ENCODE assay signal across 35 cellular contexts in genomic region chr17:45793999-45794540, GRCh38. TPM values are rescaled to one million over a fixed set of nuclear protein-coding genes. Genes with fewer than 3 reads are reported as not detected.
"Had no signal": no experiment of that assay in that cellular context is flagged by ENCODE, and none has a peak within 500 bp of the region (broad histone marks: within the 10 kb centered on the region; RNA-seq: fewer than 3 reads in every experiment).

No MANE protein-coding gene starts in this region.

- ATAC-seq: activated CD4-positive, alpha-beta T cell treated with anti-CD3 and anti-CD28 coated beads for 36 hours; activated CD8-positive, alpha-beta memory T cell treated with anti-CD3 and anti-CD28 coated beads, Interleukin-2, amount 10 ng/mL, durations not matched to agents 7 days and 5 days; activated CD8-positive, alpha-beta T cell treated with anti-CD3 and anti-CD28 coated beads, Interleukin-2, amount 10 ng/mL, durations not matched to agents 7 days and 5 days; activated naive CD8-positive, alpha-beta T cell treated with anti-CD3 and anti-CD28 coated beads, Interleukin-2, amount 50 U/mL, for 24 hours; foreskin keratinocyte; gastrocnemius medialis had no signal

- H3K27ac ChIP-seq: adrenal gland, ascending aorta, breast epithelium, cardiac muscle cell, coronary artery, esophagus muscularis mucosa, foreskin keratinocyte, gastrocnemius medialis, heart left ventricle had no signal

- H3K36me3 ChIP-seq: adrenal gland, ascending aorta, breast epithelium, cardiac muscle cell, esophagus muscularis mucosa, gastrocnemius medialis, heart left ventricle had no signal

- DNase-seq: activated CD4-positive, alpha-beta memory T cell treated with anti-CD3 and anti-CD28 coated beads for 36 hours; activated CD4-positive, alpha-beta T cell treated with anti-CD3 and anti-CD28 coated beads for 36 hours; activated CD4-positive, alpha-beta T cell treated with anti-CD3 and anti-CD28 coated beads, Interleukin-2, amount 10 ng/mL, durations not matched to agents 24 days and 14 days; activated CD4-positive, CD25-positive, alpha-beta regulatory T cell; activated CD4-positive, CD25-positive, alpha-beta regulatory T cell treated with anti-CD3 and anti-CD28 coated beads, Interleukin-2, amount 50 U/mL, for 72 hours; activated CD8-positive, alpha-beta memory T cell treated with anti-CD3 and anti-CD28 coated beads, Interleukin-2, amount 10 ng/mL, durations not matched to agents 7 days and 5 days; activated CD8-positive, alpha-beta memory T cell treated with anti-CD3 and anti-CD28 coated beads, Interleukin-2, amount 50 U/mL, for 4 hours; activated CD8-positive, alpha-beta T cell treated with anti-CD3 and anti-CD28 coated beads, Interleukin-2, amount 10 ng/mL, durations not matched to agents 7 days and 5 days; activated effector memory CD4-positive, alpha-beta T cell treated with anti-CD3 and anti-CD28 coated beads, Interleukin-2, amount 50 U/mL, for 16 hours; activated naive CD4-positive, alpha-beta T cell treated with anti-CD3 and anti-CD28 coated beads for 36 hours; activated naive CD8-positive, alpha-beta T cell treated with anti-CD3 and anti-CD28 coated beads for 36 hours; activated naive CD8-positive, alpha-beta T cell treated with anti-CD3 and anti-CD28 coated beads, Interleukin-2, amount 50 U/mL, for 24 hours; activated T-cell treated with anti-CD3 and anti-CD28 coated beads, Interleukin-2, amount 50 U/mL, for 1 hour; activated T-cell treated with anti-CD3 and anti-CD28 coated beads, Interleukin-2, amount 50 U/mL, for 48 hours; adrenal gland; central memory CD4-positive, alpha-beta T cell; cerebellar nuclear complex; effector memory CD4-positive, alpha-beta T cell; foreskin keratinocyte; gastrocnemius medialis; glutamatergic neuron; heart left ventricle; T-helper 2 cell had no signal

- H3K4me3 ChIP-seq: adrenal gland, ascending aorta, breast epithelium, cardiac muscle cell, coronary artery, dorsolateral prefrontal cortex, esophagus muscularis mucosa, gastrocnemius medialis, heart left ventricle had no signal

- H3K27me3 ChIP-seq: ascending aorta, breast epithelium had no signal

- H3K9me3 ChIP-seq: adrenal gland, ascending aorta, breast epithelium, esophagus muscularis mucosa, gastrocnemius medialis, heart left ventricle had no signal

- H3K4me1 ChIP-seq: adrenal gland, ascending aorta, foreskin keratinocyte, gastrocnemius medialis, heart left ventricle had no signal

RNA-seq across cellular contexts. Expression of gene CRHR1, which starts 9.9 kb away (rescaled TPM):
- total RNA-seq: activated CD4-positive, alpha-beta memory T cell treated with anti-CD3 and anti-CD28 coated beads for 36 hours; activated CD4-positive, alpha-beta T cell treated with anti-CD3 and anti-CD28 coated beads for 36 hours; activated CD4-positive, alpha-beta T cell treated with anti-CD3 and anti-CD28 coated beads, Interleukin-2, amount 10 ng/mL, durations not matched to agents 24 days and 14 days; activated CD8-positive, alpha-beta memory T cell treated with anti-CD3 and anti-CD28 coated beads for 36 hours; activated CD8-positive, alpha-beta memory T cell treated with anti-CD3 and anti-CD28 coated beads, Interleukin-2, amount 10 ng/mL, durations not matched to agents 7 days and 5 days; activated CD8-positive, alpha-beta T cell treated with anti-CD3 and anti-CD28 coated beads, Interleukin-2, amount 10 ng/mL, durations not matched to agents 7 days and 5 days; activated naive CD4-positive, alpha-beta T cell treated with anti-CD3 and anti-CD28 coated beads for 36 hours; activated naive CD8-positive, alpha-beta T cell treated with anti-CD3 and anti-CD28 coated beads for 36 hours; activated T-helper 1 cell treated with anti-CD3 and anti-CD28 coated beads, Interleukin-12 subunit alpha, Interleukin-12 subunit beta, Interleukin-2, Interleukin-4 antibody, amounts not matched to agents 30 ng/mL and 10 ng/mL and 1 ng/mL, durations not matched to agents 14 hours and 24 hours and 36 hours; activated T-helper 2 cell treated with anti-CD3 and anti-CD28 coated beads, Interferon-gamma antibody, Interleukin-2, Interleukin-4, amounts not matched to agents 10 μg/mL and 5 μg/mL and 100 μg/mL, durations not matched to agents 14 hours and 24 hours and 36 hours; ascending aorta; epithelial cell of proximal tubule; foreskin keratinocyte; gastrocnemius medialis; T-helper 1 cell treated with Interleukin-12 subunit alpha and Interleukin-12 subunit beta and Interleukin-4 antibody, amounts not matched to agents 30 ng/mL and 1 ng/mL, for 36 hours had no signal
- polyA plus RNA-seq: adrenal gland, cardiac muscle cell, foreskin keratinocyte, heart left ventricle had no signal

RNA-seq across cellular contexts. Expression of gene SPPL2C, which starts 50.6 kb away (rescaled TPM):
- total RNA-seq: activated CD4-positive, alpha-beta memory T cell treated with anti-CD3 and anti-CD28 coated beads for 36 hours; activated CD4-positive, alpha-beta T cell treated with anti-CD3 and anti-CD28 coated beads for 36 hours; activated CD4-positive, alpha-beta T cell treated with anti-CD3 and anti-CD28 coated beads, Interleukin-2, amount 10 ng/mL, durations not matched to agents 24 days and 14 days; activated CD8-positive, alpha-beta memory T cell treated with anti-CD3 and anti-CD28 coated beads for 36 hours; activated CD8-positive, alpha-beta memory T cell treated with anti-CD3 and anti-CD28 coated beads, Interleukin-2, amount 10 ng/mL, durations not matched to agents 7 days and 5 days; activated CD8-positive, alpha-beta T cell treated with anti-CD3 and anti-CD28 coated beads, Interleukin-2, amount 10 ng/mL, durations not matched to agents 7 days and 5 days; activated naive CD4-positive, alpha-beta T cell treated with anti-CD3 and anti-CD28 coated beads for 36 hours; activated naive CD8-positive, alpha-beta T cell treated with anti-CD3 and anti-CD28 coated beads for 36 hours; activated T-helper 1 cell treated with anti-CD3 and anti-CD28 coated beads, Interleukin-12 subunit alpha, Interleukin-12 subunit beta, Interleukin-2, Interleukin-4 antibody, amounts not matched to agents 30 ng/mL and 10 ng/mL and 1 ng/mL, durations not matched to agents 14 hours and 24 hours and 36 hours; activated T-helper 2 cell treated with anti-CD3 and anti-CD28 coated beads, Interferon-gamma antibody, Interleukin-2, Interleukin-4, amounts not matched to agents 10 μg/mL and 5 μg/mL and 100 μg/mL, durations not matched to agents 14 hours and 24 hours and 36 hours; adrenal gland; ascending aorta; breast epithelium; endodermal cell; epithelial cell of proximal tubule; esophagus muscularis mucosa; foreskin keratinocyte; gastrocnemius medialis; heart left ventricle; T-helper 1 cell treated with Interleukin-12 subunit alpha and Interleukin-12 subunit beta and Interleukin-4 antibody, amounts not matched to agents 30 ng/mL and 1 ng/mL, for 36 hours had no signal
- polyA plus RNA-seq: adrenal gland, cardiac muscle cell, foreskin keratinocyte, heart left ventricle had no signal
